ENCODE assay signal across 11 cellular contexts in genomic region chr3:128014548-128014947, GRCh38.
"Had no signal": no experiment of that assay in that cellular context is flagged by ENCODE, and none has a peak within 500 bp of the region (broad histone marks: within the 10 kb centered on the region; RNA-seq: fewer than 3 reads in every experiment).

No MANE protein-coding gene starts in this region.

- DNase-seq: GM23248, GOT3, H7, H9, HCEC 1CT, HFFc6 had no signal

- H3K4me2 ChIP-seq: GM23338 had no signal

- H3K9ac ChIP-seq: GM23248 had no signal

- H3K4me1 ChIP-seq: HAP-1 had no signal

- H3K27ac ChIP-seq: GM23248 had no signal

- FAIRE-seq: H1, H54 had no signal

- H3K4me3 ChIP-seq: GM23248, GM23338, HAP-1 had no signal

- H3K36me3 ChIP-seq: HAP-1 had no signal

- ATAC-seq: GM23338, HCT116 had no signal

- H2AFZ ChIP-seq: GM23248, GM23338 had no signal
